Comparison of ENCODE assay signal across 10 cellular contexts in the genomic region with DNA sequence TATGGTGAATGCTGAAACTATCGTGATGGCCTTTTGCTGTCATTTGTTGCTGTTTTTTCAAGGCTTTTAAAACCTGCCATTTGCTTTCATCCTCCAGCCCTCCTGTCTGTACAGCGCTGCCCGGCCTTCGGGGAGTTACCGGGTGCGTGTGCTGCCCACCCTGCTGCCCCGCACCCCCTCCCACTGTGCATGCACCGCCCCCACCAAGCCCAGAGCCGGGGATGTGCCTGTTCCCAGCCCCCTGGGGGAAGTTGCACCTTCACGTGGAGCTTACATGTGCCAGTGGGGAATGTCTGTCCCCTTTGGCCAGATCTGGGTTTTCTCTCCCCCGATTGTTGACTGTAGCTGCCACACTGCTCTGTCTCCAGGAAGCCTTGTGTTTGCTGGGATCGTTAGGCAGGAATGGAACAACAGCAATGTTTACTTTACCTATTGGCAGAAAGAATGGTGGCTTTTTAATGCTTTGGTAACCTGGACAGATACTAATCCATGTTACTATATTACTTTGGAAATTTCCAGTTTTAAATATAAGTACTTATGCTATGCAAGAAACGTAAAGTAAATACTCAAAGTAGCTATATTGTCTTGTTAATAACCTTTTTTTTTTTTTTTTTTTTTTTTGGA.
DNase-seq lines count a peak whose midpoint lies in the region; ATAC-seq and TF ChIP-seq lines count a peak whose summit lies in the region.
"Had no signal": no experiment of that assay in that cellular context is flagged by ENCODE, and none has a peak within 500 bp of the region (broad histone marks: within the 10 kb centered on the region; RNA-seq: fewer than 3 reads in every experiment).

No MANE protein-coding gene starts in this region.

- H3K9me3 Mint-ChIP-seq in MCF 10A (ENCODE audit: unreplicated experiment) = no peaks in the 10 kb centered on the region
- no peaks in the 10 kb centered on the region for H3K9me3 Mint-ChIP-seq in dendritic cell treated with granulocyte-macrophage colony-stimulating factor and Interleukin-4, amounts not matched to agents 40 ng/mL and 50 ng/mL, for 4 days
- no peaks in the 10 kb centered on the region for H3K9me3 Mint-ChIP-seq in mesothelial cell of epicardium

- peaks cover 34% of the 10 kb centered on the region for H3K36me3 Mint-ChIP-seq in MCF 10A (ENCODE audit: insufficient read depth, unreplicated experiment)
- peaks cover 97% of the 10 kb centered on the region for H3K36me3 Mint-ChIP-seq in dendritic cell treated with granulocyte-macrophage colony-stimulating factor and Interleukin-4, amounts not matched to agents 40 ng/mL and 50 ng/mL, for 4 days (ENCODE audit: low read depth)
- H3K36me3 Mint-ChIP-seq in mesothelial cell of epicardium = peaks cover 3% of the 10 kb centered on the region

- CTCF ChIA-PET in MCF 10A (lab: Yijun Ruan, JAX) = interaction anchor here (0.7 to 8.2 kb wide), 4 partner anchors 11 to 162 kb away, joined by 3 to 63 read pairs (median 26); no protein-coding TSS in a partner anchor

- TF ChIP-seq CTCF in MCF 10A (IDR thresholded peaks at IDR 0.05; ENCODE audit: unreplicated experiment) (no peak), mesothelial cell of epicardium (IDR thresholded peaks at IDR 0.05; ENCODE audit: unreplicated experiment) (no peak), omental fat pad (IDR thresholded peaks at IDR 0.05) (no peak)

- ATAC-seq in HG03432 (IDR thresholded peaks at IDR 0.05; ENCODE audit: unreplicated experiment) (no peak), GM19463 (IDR thresholded peaks at IDR 0.05; ENCODE audit: unreplicated experiment) (no peak), omental fat pad (ENCODE audit: low FRiP score) (no peak)

- BruUV-seq in MCF 10A (replicated peaks; lab: Mats Ljungman, UMichigan) = no TSS peak

- in situ Hi-C loops in T47D (cut with HindIII; ENCODE audit: low pct_unique_long_range_greater_than_20kb, low sequenced_read_pairs) = no loop called here

- H3K4me3 Mint-ChIP-seq in MCF 10A (ENCODE audit: unreplicated experiment) (no peak overlapping the region), mesothelial cell of epicardium (no peak overlapping the region)
- H3K4me3 Mint-ChIP-seq in dendritic cell treated with granulocyte-macrophage colony-stimulating factor and Interleukin-4, amounts not matched to agents 40 ng/mL and 50 ng/mL, for 4 days = no peak overlapping the region

- DNase-seq in T47D (ENCODE audit: low read depth in 1 of 2, low spot score in 1 of 2) = peak; percentile 67 to 85
- DNase-seq in MCF 10A (ENCODE audit: unreplicated experiment) = no peak
- no peak for DNase-seq in mesothelial cell of epicardium (ENCODE audit: low spot score in 2 of 2, unreplicated experiment in 2 of 2)
- no peak for DNase-seq in omental fat pad (ENCODE audit: low spot score)
- DNase-seq in UCSD-AML1 (lab: John Stamatoyannopoulos, UW; ENCODE audit: unreplicated experiment) = no peak
- DNase-seq: activated CD4-positive, CD25-positive, alpha-beta regulatory T cell treated with anti-CD3 and anti-CD28 coated beads, Interleukin-2, amount 50 U/mL, for 72 hours; cortex of kidney had no signal

- no peaks in the 10 kb centered on the region for H3K27me3 Mint-ChIP-seq in MCF 10A (ENCODE audit: insufficient read depth, unreplicated experiment)
- no peaks in the 10 kb centered on the region for H3K27me3 Mint-ChIP-seq in dendritic cell treated with granulocyte-macrophage colony-stimulating factor and Interleukin-4, amounts not matched to agents 40 ng/mL and 50 ng/mL, for 4 days
- H3K27me3 Mint-ChIP-seq in mesothelial cell of epicardium (ENCODE audit: low read depth) = no peaks in the 10 kb centered on the region

- H3K4me1 Mint-ChIP-seq in MCF 10A (ENCODE audit: insufficient read depth, unreplicated experiment) (peaks cover 38% of the 10 kb centered on the region), mesothelial cell of epicardium (peaks cover 70% of the 10 kb centered on the region)
- H3K4me1 Mint-ChIP-seq in dendritic cell treated with granulocyte-macrophage colony-stimulating factor and Interleukin-4, amounts not matched to agents 40 ng/mL and 50 ng/mL, for 4 days (ENCODE audit: low read depth) = peaks cover 80% of the 10 kb centered on the region

- H3K27ac Mint-ChIP-seq in MCF 10A (ENCODE audit: low read depth, unreplicated experiment) (no peak overlapping the region), mesothelial cell of epicardium (peak overlapping the region; percentile 62)
- H3K27ac Mint-ChIP-seq in dendritic cell treated with granulocyte-macrophage colony-stimulating factor and Interleukin-4, amounts not matched to agents 40 ng/mL and 50 ng/mL, for 4 days = peak overlapping the region; percentile 55

- intact Hi-C loops in MCF 10A (cut with micrococcal nuclease) = no loop called here
- intact Hi-C loops in dendritic cell treated with granulocyte-macrophage colony-stimulating factor and Interleukin-4, amounts not matched to agents 40 ng/mL and 50 ng/mL, for 4 days (cut with micrococcal nuclease) = no loop called here

- POLR2A ChIA-PET in MCF 10A (lab: Yijun Ruan, JAX) = interaction anchor here (15.3 kb wide), 1 partner anchor 39 kb away, joined by 148 read pairs; no protein-coding TSS in a partner anchor

Comparison
In these comparisons a context has a peak if more than half of its experiments do, and no peak if none do; other contexts are left out.
1. DNase-seq: peak in T47D (2 of 2); none in MCF 10A (single experiment), mesothelial cell of epicardium (0 of 2), omental fat pad (single experiment) and UCSD-AML1 (single experiment).